Comparison of ENCODE assay signal across 8 cellular contexts in the genomic region with DNA sequence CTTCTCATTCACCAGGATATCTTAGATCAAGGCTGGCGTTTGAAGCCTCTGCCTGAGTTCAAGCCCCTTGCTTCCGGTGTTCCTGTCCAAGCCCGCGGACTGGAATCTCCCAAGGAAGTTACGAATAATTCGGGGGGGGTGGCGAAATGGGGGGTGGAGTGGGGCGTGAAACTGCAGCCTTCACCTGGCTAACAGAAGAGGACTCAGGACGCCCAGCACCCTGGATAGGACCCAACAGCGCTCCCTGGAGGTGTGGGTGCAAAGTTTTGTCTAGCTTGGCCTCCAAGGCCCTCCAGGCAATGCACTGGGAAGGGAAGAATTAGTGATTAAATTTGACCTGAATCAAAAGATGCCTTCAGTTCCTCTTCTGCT. TPM values are rescaled to one million over a fixed set of nuclear protein-coding genes. Genes with fewer than 3 reads are reported as not detected.
A peak's percentile ranks its signal among the peaks of the same experiment; 100 is the strongest.
DNase-seq lines count a peak whose midpoint lies in the region; ATAC-seq, FAIRE-seq and TF ChIP-seq lines count a peak whose summit lies in the region.

No MANE protein-coding gene starts in this region.

- no peaks in the 10 kb centered on the region for H3K27me3 ChIP-seq in neuron (ENCODE audit: insufficient read depth, low read length)

- no peaks in the 10 kb centered on the region for H3K9me3 ChIP-seq in neuron (ENCODE audit: low read length)

- H3K27me3 Mint-ChIP-seq in activated T-helper 17 cell treated with anti-CD3 and anti-CD28 coated beads, Interleukin-2, amount 50 U/mL, for 72 hours: no peaks in the 10 kb centered on the region

- no peaks in the 10 kb centered on the region for H3K9me3 Mint-ChIP-seq in activated T-helper 17 cell treated with anti-CD3 and anti-CD28 coated beads, Interleukin-2, amount 50 U/mL, for 72 hours

- peaks cover 16% of the 10 kb centered on the region for H3K4me1 ChIP-seq in neuron (ENCODE audit: insufficient read depth, low read length)

- H3K4me3 ChIP-seq in fibroblast of the aortic adventitia (ENCODE audit: low read depth, low read length) (peak overlapping the region; percentile 71), neuron (ENCODE audit: low read length) (peak overlapping the region; percentile 69)

- peaks cover 53% of the 10 kb centered on the region for H3K4me1 Mint-ChIP-seq in activated T-helper 17 cell treated with anti-CD3 and anti-CD28 coated beads, Interleukin-2, amount 50 U/mL, for 72 hours

- peak overlapping the region; percentile 98 for H3K4me3 Mint-ChIP-seq in activated T-helper 17 cell treated with anti-CD3 and anti-CD28 coated beads, Interleukin-2, amount 50 U/mL, for 72 hours

- no peak for FAIRE-seq in HTR-8/SVneo (lab: Jason Lieb, UNC)

- no peaks in the 10 kb centered on the region for H3K36me3 ChIP-seq in neuron (ENCODE audit: insufficient read depth, low read length)

- peak overlapping the region; percentile 93 for H3K27ac Mint-ChIP-seq in activated T-helper 17 cell treated with anti-CD3 and anti-CD28 coated beads, Interleukin-2, amount 50 U/mL, for 72 hours

- peak; percentile 76 for TF ChIP-seq CTCF in GM12873 (IDR thresholded peaks at IDR 0.05; ENCODE audit: insufficient read depth, low read depth, low read length, missing control alignments)
- peak; percentile 68 for TF ChIP-seq CTCF in fibroblast of the aortic adventitia (IDR thresholded peaks at IDR 0.05; ENCODE audit: insufficient read depth, low read length)

- peak overlapping the region; percentile 88 for H2AFZ ChIP-seq in neuron (ENCODE audit: low read depth, low read length)

- H3K27ac ChIP-seq in substantia nigra (ENCODE audit: low read depth, low read length, poor library complexity, severe bottlenecking): peak overlapping the region; percentile 83

- DNase-seq in HTR-8/SVneo (ENCODE audit: insufficient read length, low spot score) (peak; percentile 66), fibroblast of the aortic adventitia (ENCODE audit: low read depth) (peak; percentile 74), substantia nigra (lab: John Stamatoyannopoulos, UW) (peak in 41 of 49 donors; percentile 21 to 79 (median 57)), cortex of kidney (lab: John Stamatoyannopoulos, UW) (no peak)

- peak; percentile 57 for ATAC-seq in activated T-helper 17 cell treated with anti-CD3 and anti-CD28 coated beads, Interleukin-2, amount 50 U/mL, for 72 hours (replicated peaks)

- peaks cover 27% of the 10 kb centered on the region for H3K36me3 Mint-ChIP-seq in activated T-helper 17 cell treated with anti-CD3 and anti-CD28 coated beads, Interleukin-2, amount 50 U/mL, for 72 hours (ENCODE audit: low read depth)

TF ChIP-seq in PFSK-1, 5 proteins besides CTCF, POLR2A, EP300 and RAD21:
- TF ChIP-seq, protein P1, sequence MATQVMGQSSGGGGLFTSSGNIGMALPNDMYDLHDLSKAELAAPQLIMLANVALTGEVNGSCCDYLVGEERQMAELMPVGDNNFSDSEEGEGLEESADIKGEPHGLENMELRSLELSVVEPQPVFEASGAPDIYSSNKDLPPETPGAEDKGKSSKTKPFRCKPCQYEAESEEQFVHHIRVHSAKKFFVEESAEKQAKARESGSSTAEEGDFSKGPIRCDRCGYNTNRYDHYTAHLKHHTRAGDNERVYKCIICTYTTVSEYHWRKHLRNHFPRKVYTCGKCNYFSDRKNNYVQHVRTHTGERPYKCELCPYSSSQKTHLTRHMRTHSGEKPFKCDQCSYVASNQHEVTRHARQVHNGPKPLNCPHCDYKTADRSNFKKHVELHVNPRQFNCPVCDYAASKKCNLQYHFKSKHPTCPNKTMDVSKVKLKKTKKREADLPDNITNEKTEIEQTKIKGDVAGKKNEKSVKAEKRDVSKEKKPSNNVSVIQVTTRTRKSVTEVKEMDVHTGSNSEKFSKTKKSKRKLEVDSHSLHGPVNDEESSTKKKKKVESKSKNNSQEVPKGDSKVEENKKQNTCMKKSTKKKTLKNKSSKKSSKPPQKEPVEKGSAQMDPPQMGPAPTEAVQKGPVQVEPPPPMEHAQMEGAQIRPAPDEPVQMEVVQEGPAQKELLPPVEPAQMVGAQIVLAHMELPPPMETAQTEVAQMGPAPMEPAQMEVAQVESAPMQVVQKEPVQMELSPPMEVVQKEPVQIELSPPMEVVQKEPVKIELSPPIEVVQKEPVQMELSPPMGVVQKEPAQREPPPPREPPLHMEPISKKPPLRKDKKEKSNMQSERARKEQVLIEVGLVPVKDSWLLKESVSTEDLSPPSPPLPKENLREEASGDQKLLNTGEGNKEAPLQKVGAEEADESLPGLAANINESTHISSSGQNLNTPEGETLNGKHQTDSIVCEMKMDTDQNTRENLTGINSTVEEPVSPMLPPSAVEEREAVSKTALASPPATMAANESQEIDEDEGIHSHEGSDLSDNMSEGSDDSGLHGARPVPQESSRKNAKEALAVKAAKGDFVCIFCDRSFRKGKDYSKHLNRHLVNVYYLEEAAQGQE (IDR thresholded peaks at IDR 0.05; ENCODE audit: insufficient read depth in 1 of 2, low read depth in 2 of 2, low read length in 2 of 2): 0 out of 4 replicates have a peak, but pooled peaks of 1 of the 2 experiments have one; percentile 7
- TF ChIP-seq TAF1 (IDR thresholded peaks at IDR 0.05; ENCODE audit: borderline replicate concordance, insufficient read depth, low read length) (no peak), FOXP2 (optimal IDR thresholded peaks at IDR 0.05; ENCODE audit: borderline replicate concordance, extremely low read depth, extremely low read length, insufficient read depth) (peak; percentile 23)

RNA-seq across cellular contexts. Expression of a gene that starts 0.9 kb away (rescaled TPM):
- polyA plus RNA-seq in PFSK-1 (2012; ENCODE audit: insufficient read length, low read depth): 48.7 TPM
- total RNA-seq in activated T-helper 17 cell treated with anti-CD3 and anti-CD28 coated beads, Interleukin-2, amount 50 U/mL, for 72 hours: 10 to 100 TPM; 17.3 to 17.4 TPM
- total RNA-seq in fibroblast of the aortic adventitia (ENCODE audit: low replicate concordance): 39.9 and 112 TPM in 2 replicates
